1 cellular context compared by ENCODE assay signal in the genomic region with DNA sequence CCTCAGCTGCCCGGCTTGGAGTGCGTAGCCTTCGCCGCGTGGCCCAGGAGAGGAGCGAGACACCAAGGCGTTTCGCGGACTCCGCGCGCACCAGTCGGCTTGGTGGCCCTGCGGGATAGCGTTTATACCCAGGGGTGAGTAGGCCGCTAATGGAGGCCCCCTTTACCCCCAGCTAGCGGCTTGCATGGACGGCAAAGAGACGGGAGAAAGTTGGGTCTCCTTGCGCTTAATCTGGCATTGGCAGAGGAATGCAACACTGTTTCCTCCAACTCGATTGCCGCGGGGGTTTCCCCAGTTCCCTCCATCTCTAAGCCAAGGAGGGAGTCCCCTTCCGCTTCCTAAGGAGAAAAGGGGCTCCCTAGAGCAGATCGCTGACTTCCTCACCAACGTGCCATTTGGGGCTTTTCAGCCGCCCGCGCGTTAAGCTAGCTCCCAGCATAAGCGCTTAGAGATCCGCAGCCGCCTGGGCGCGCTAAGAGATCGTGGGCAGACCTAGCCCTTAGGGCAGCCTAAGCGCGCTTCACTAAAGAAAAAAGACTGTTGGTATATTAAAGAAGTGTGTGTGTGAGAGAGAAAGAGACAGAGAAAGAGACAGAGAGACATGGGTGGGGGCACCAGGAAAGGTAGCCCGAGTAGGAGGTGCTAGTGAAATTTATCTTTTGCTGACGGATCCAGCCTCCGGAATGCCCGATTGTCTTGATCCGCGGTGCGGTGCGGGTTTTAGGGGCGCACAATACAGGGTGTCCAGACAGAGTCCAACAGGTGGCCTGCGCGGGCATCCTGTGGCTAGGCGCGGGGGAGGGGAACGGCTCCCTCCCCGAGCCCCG.
TF ChIP-seq lines count a peak whose summit lies in the region.

No MANE protein-coding gene starts in this region.

TF ChIP-seq in H1, 55 proteins besides CTCF, POLR2A, EP300 and RAD21 (continued from another document):
- TF ChIP-seq JUN (IDR thresholded peaks at IDR 0.05; ENCODE audit: low read depth, low read length) (no peak), TBP (IDR thresholded peaks at IDR 0.05; ENCODE audit: low read depth, low read length) (no peak), HDAC2 (IDR thresholded peaks at IDR 0.05; ENCODE audit: borderline replicate concordance in 1 of 2, low read depth in 2 of 2, low read length in 2 of 2) (no peak), SIX5 (IDR thresholded peaks at IDR 0.05; ENCODE audit: low read depth, low read length) (no peak), SUZ12 (IDR thresholded peaks at IDR 0.05; ENCODE audit: low read length) (peak; percentile 89; the same call in 1 of the 2 replicates), FOSL1 (IDR thresholded peaks at IDR 0.05; ENCODE audit: insufficient read depth, low read depth, low read length) (no peak), BACH1 (IDR thresholded peaks at IDR 0.05; ENCODE audit: low read length) (no peak), EZH2 (IDR thresholded peaks at IDR 0.05; ENCODE audit: low read depth, low read length, severe bottlenecking) (peak; percentile 80), ASH2L (IDR thresholded peaks at IDR 0.05; ENCODE audit: low read length) (peak; percentile 55)
- TF ChIP-seq, protein P1, sequence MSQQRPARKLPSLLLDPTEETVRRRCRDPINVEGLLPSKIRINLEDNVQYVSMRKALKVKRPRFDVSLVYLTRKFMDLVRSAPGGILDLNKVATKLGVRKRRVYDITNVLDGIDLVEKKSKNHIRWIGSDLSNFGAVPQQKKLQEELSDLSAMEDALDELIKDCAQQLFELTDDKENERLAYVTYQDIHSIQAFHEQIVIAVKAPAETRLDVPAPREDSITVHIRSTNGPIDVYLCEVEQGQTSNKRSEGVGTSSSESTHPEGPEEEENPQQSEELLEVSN (IDR thresholded peaks at IDR 0.05) = peak; percentile 48
TF ChIP-seq in H1: peak in this region for 6.
